24 cellular contexts compared by ENCODE assay signal in the genomic region with DNA sequence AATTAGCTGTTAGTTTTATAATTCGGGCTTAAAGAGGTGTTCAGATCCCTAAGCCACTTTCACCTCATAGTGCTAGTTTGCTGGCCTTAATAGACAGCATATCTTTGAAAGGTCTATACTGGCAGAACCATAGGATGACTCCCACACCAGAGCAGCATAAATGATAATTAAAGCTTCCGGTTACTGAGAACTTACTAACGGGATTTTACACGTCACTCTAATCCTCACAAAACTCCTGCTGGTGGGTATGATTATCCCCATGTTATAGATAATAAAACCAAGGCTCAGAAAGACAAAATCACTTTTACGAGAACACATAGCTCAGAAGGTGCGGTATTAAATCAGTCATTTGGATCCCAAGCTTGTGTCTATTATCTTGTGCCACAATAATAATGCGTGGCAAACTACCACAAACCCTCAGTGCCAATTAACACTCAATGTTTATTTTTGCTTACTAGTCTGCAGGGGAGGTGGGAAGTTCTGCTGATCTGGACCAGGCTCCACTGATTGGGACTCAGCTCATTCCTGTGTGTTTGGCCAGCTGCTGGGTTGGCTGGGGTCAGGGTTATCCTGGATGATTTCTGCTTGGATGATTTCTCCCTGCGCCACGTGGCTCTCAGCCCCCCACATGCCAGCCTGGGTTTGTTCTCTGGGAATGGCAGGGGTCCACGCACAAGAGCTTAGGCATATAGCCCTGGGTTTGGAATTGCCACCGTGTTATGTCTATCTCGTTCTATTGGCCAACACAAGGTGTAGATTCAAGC.
"Had no signal": no experiment of that assay in that cellular context is flagged by ENCODE, and none has a peak within 500 bp of the region (broad histone marks: within the 10 kb centered on the region; RNA-seq: fewer than 3 reads in every experiment).

No MANE protein-coding gene starts in this region.

- ATAC-seq: activated CD8-positive, alpha-beta memory T cell treated with anti-CD3 and anti-CD28 coated beads, Interleukin-2, amount 10 ng/mL, durations not matched to agents 7 days and 5 days; K562; Panc1; T-helper 17 cell had no signal

- H3K4me3 ChIP-seq: K562 had no signal

- DNase-seq: activated B cell treated with CpG ODN at 0.5 μM for 24 hours; activated CD4-positive, alpha-beta T cell treated with anti-CD3 and anti-CD28 coated beads for 1 hour; activated CD4-positive, alpha-beta T cell treated with anti-CD3 and anti-CD28 coated beads, Interleukin-2, amount 10 ng/mL, durations not matched to agents 24 days and 14 days; activated CD4-positive, alpha-beta T cell treated with anti-CD3 and anti-CD28 coated beads, Interleukin-2, amount 50 U/mL, for 48 hours; activated CD8-positive, alpha-beta memory T cell treated with anti-CD3 and anti-CD28 coated beads, Interleukin-2, amount 10 ng/mL, durations not matched to agents 7 days and 5 days; activated effector memory CD4-positive, alpha-beta T cell treated with Interleukin-2 at 50 U/mL for 16 hours; activated naive CD4-positive, alpha-beta T cell; activated T-cell treated with anti-CD3 and anti-CD28 coated beads, Interleukin-2, amount 50 U/mL, for 24 hours; aorta; Kasumi-1; NCI-H1105 treated with DMSO at 0.1 percent for 48 hours; NCI-H1436 treated with DMSO at 0.1 percent for 48 hours; NCI-H187; NCI-H2081; NCI-H446; NCI-H524; NK-92 treated with Interleukin-12 subunit alpha and Interleukin-12 subunit beta, amount 100 ng/mL, for 24 hours; OCI-M1; RPMI8226; SHP77; T-helper 17 cell; T1000 had no signal
